In genomic region chr6:112216699-112217551, GRCh38 we compare ENCODE assay signal across 10 cellular contexts. TPM values are rescaled to one million over a fixed set of nuclear protein-coding genes. Genes with fewer than 3 reads are reported as not detected.
DNase-seq lines count a peak whose midpoint lies in the region; ATAC-seq, FAIRE-seq and TF ChIP-seq lines count a peak whose summit lies in the region.
"Had no signal": no experiment of that assay in that cellular context is flagged by ENCODE, and none has a peak within 500 bp of the region (broad histone marks: within the 10 kb centered on the region; RNA-seq: fewer than 3 reads in every experiment).

No MANE protein-coding gene starts in this region.

- H3K27me3 ChIP-seq in HepG2 (ENCODE audit: control insufficient read depth in 1 of 2, insufficient read depth in 2 of 2, low read length in 2 of 2) = no peaks in the 10 kb centered on the region

- H2AFZ ChIP-seq in HepG2 (ENCODE audit: low read length) = no peak overlapping the region

- in situ Hi-C loops in astrocyte of the cerebellum (cut with HindIII; ENCODE audit: low sequenced_read_pairs) = no loop called here
- in situ Hi-C loops in HepG2 (cut with HindIII; ENCODE audit: extremely low pct_ligation_motif_present, low pct_unique_long_range_greater_than_20kb) = no loop called here

- FAIRE-seq in A549 (lab: Jason Lieb, UNC) (no peak), HepG2 (lab: Jason Lieb, UNC) (no peak)

- H3K27me3 Mint-ChIP-seq in HFFc6 (ENCODE audit: insufficient read depth) = no peaks in the 10 kb centered on the region; the same call in 1 of the 2 replicates

- H3K9me3 ChIP-seq in A549 = no peaks in the 10 kb centered on the region
- no peaks in the 10 kb centered on the region for H3K9me3 ChIP-seq in HepG2 (ENCODE audit: low read length)

- H3K9ac ChIP-seq in HepG2 (ENCODE audit: insufficient read depth, low read depth, low read length) = no peak overlapping the region

- CTCF ChIA-PET in A549 (lab: Yijun Ruan, JAX) = interaction anchor here (1.4 kb wide), 1 partner anchor 18 kb away, joined by 3 read pairs; no protein-coding TSS in a partner anchor
- CTCF ChIA-PET in HepG2 (lab: Yijun Ruan, JAX; ENCODE audit: low intra/inter-chr PET ratio, low total read pairs) = no interaction called here

- peaks cover 13% of the 10 kb centered on the region for H3K36me3 Mint-ChIP-seq in HFFc6 (ENCODE audit: low read depth)
- H3K36me3 Mint-ChIP-seq: naive thymus-derived CD4-positive, alpha-beta T cell had no signal

- 49% methylated on average over 6 of the region's 6 CpGs for WGBS in A549 (ENCODE audit: missing lambda C conversion rate)
- 20% methylated on average over 6 of the region's 6 CpGs for WGBS in HepG2 (ENCODE audit: low lambda C conversion rate)

- no peak for TF ChIP-seq POLR2A in A549 (IDR thresholded peaks at IDR 0.05; ENCODE audit: low read length)
- TF ChIP-seq POLR2A in HepG2 (IDR thresholded peaks at IDR 0.05; ENCODE audit: insufficient read depth in 1 of 2, low read depth in 2 of 2, low read length in 2 of 2) = no peak

- H3K27ac ChIP-seq in A549 (peak overlapping the region; percentile 55 to 79; a peak in 5 of 6 replicates), HepG2 (ENCODE audit: extremely low read length, insufficient read depth, low read length) (no peak overlapping the region)

- peak overlapping the region; percentile 63 for H3K4me3 Mint-ChIP-seq in HFFc6
- H3K4me3 Mint-ChIP-seq: CD4-positive, alpha-beta memory T cell; naive thymus-derived CD4-positive, alpha-beta T cell had no signal

- no peak overlapping the region for H3K4me3 ChIP-seq in A549
- no peak overlapping the region for H3K4me3 ChIP-seq in astrocyte of the cerebellum (ENCODE audit: low read depth, low read length)
- no peak overlapping the region for H3K4me3 ChIP-seq in HepG2 (replicated peaks in 1 of 3; ENCODE audit: insufficient read depth in 1 of 3, low read depth in 2 of 3, low read length in 3 of 3)

- BruUV-seq in HepG2 (replicated peaks; lab: Mats Ljungman, UMichigan) = no TSS peak

- H3K27ac Mint-ChIP-seq in HFFc6 = peak overlapping the region; percentile 79
- H3K27ac Mint-ChIP-seq: CD4-positive, alpha-beta memory T cell; naive thymus-derived CD4-positive, alpha-beta T cell had no signal

- intact Hi-C loops in HepG2 (cut with micrococcal nuclease; ENCODE audit: unreplicated experiment) = loop anchor here (5.0 kb wide), 1 partner anchor 525 kb away; no protein-coding TSS in a partner anchor

- TF ChIP-seq RAD21 in A549 (conservative IDR thresholded peaks at IDR 0.05 in 1 of 2, IDR thresholded peaks at IDR 0.05 in 1 of 2) = no peak
- TF ChIP-seq RAD21 in HepG2 (CRISPR knock-in tag; IDR thresholded peaks at IDR 0.05) = no peak

- POLR2A ChIA-PET in A549 (lab: Yijun Ruan, JAX) (interaction anchor here (0.8 kb wide), 1 partner anchor 82 kb away, joined by 3 read pairs; no protein-coding TSS in a partner anchor), HepG2 (lab: Yijun Ruan, JAX) (no interaction called here)

- peak in 1 of 2 experiments; percentile 30 for DNase-seq in A549 (ENCODE audit: low read depth in 1 of 2, low spot score in 1 of 2)
- DNase-seq in HFFc6 = peak; percentile 92
- peak; percentile 48 for DNase-seq in astrocyte of the cerebellum (ENCODE audit: low read depth)
- no peak for DNase-seq in HepG2 (ENCODE audit: low spot score)
- DNase-seq in NCI-H510A treated with DMSO at 0.1 percent for 48 hours (lab: John Stamatoyannopoulos, UW) = no peak
- DNase-seq in GM19238 (ENCODE audit: insufficient read length, low spot score) = no peak
- DNase-seq: CD4-positive, alpha-beta memory T cell; naive thymus-derived CD4-positive, alpha-beta T cell had no signal

- ATAC-seq in A549 (peak; percentile 39 to 65; a peak in 3 of 6 replicates), HepG2 (no peak), HG03571 (IDR thresholded peaks at IDR 0.05; ENCODE audit: unreplicated experiment) (no peak), GM21737 (IDR thresholded peaks at IDR 0.05; ENCODE audit: unreplicated experiment) (no peak)
- ATAC-seq: naive thymus-derived CD4-positive, alpha-beta T cell had no signal

- H3K4me2 ChIP-seq in A549 (peak overlapping the region; percentile 39), HepG2 (ENCODE audit: low read depth, low read length) (no peak overlapping the region)

- H3K79me2 ChIP-seq in HepG2 (ENCODE audit: insufficient read depth, low read length) = no peaks in the 10 kb centered on the region

- TF ChIP-seq EP300 in A549 (IDR thresholded peaks at IDR 0.05) = peak in 1 of 2 experiments; percentile 26; a peak in 1 of 5 replicates
- no peak for TF ChIP-seq EP300 in HepG2 (IDR thresholded peaks at IDR 0.05; ENCODE audit: low read depth in 2 of 2, low read length in 2 of 2)
- TF ChIP-seq EP300 in HepG2 (CRISPR knock-in tag; IDR thresholded peaks at IDR 0.05; ENCODE audit: borderline replicate concordance) = no peak

- H3K9me3 Mint-ChIP-seq in HFFc6 = no peaks in the 10 kb centered on the region
- H3K9me3 Mint-ChIP-seq: CD4-positive, alpha-beta memory T cell; naive thymus-derived CD4-positive, alpha-beta T cell had no signal

- peaks cover 82% of the 10 kb centered on the region for H3K4me1 Mint-ChIP-seq in HFFc6 (ENCODE audit: low read depth)
- H3K4me1 Mint-ChIP-seq: CD4-positive, alpha-beta memory T cell had no signal

- H3K36me3 ChIP-seq in HepG2 (replicated peaks in 1 of 2; ENCODE audit: control insufficient read depth in 1 of 2, insufficient read depth in 2 of 2, low read length in 2 of 2) = no peaks in the 10 kb centered on the region

- no peaks in the 10 kb centered on the region for H4K20me1 ChIP-seq in HepG2 (ENCODE audit: insufficient read depth, low read length)

- TF ChIP-seq CTCF in A549 (IDR thresholded peaks at IDR 0.05) = no peak
- TF ChIP-seq CTCF in HFFc6 (IDR thresholded peaks at IDR 0.05) = no peak
- TF ChIP-seq CTCF in astrocyte of the cerebellum (IDR thresholded peaks at IDR 0.05; ENCODE audit: low read depth, low read length, missing control alignments) = no peak
- no peak for TF ChIP-seq CTCF in HepG2 (CRISPR knock-in tag; IDR thresholded peaks at IDR 0.05)

- H3K4me1 ChIP-seq in A549 (peaks cover 55% of the 10 kb centered on the region), HepG2 (ENCODE audit: insufficient read depth, low read length) (peaks cover 12% of the 10 kb centered on the region)

TF ChIP-seq in A549, 52 proteins besides CTCF, POLR2A, EP300 and RAD21:
- TF ChIP-seq MYC (IDR thresholded peaks at IDR 0.05; ENCODE audit: borderline replicate concordance, low read length) (no peak), EHF (CRISPR knock-in tag; IDR thresholded peaks at IDR 0.05) (no peak), CEBPB (IDR thresholded peaks at IDR 0.05) (peak in 1 of 2 experiments; percentile 66; a peak in 2 of 4 replicates), FOSL2 (IDR thresholded peaks at IDR 0.05) (no peak), FOSL2 (CRISPR knock-in tag; IDR thresholded peaks at IDR 0.05) (peak; percentile 48), GATA3 (IDR thresholded peaks at IDR 0.05; ENCODE audit: borderline replicate concordance) (peak; percentile 57; the same call in 1 of the 2 replicates)

TF ChIP-seq in HepG2, 621 proteins besides CTCF, POLR2A, EP300 and RAD21:
- no peak for TF ChIP-seq ZNF678 (CRISPR knock-in tag; IDR thresholded peaks at IDR 0.05)
- peak; percentile 53; the same call in 1 of the 2 replicates for TF ChIP-seq CEBPB (IDR thresholded peaks at IDR 0.05; ENCODE audit: borderline replicate concordance, low read depth, low read length)
TF ChIP-seq in HepG2: peak in this region for 1.

RNA-seq across cellular contexts. Expression of gene LAMA4, which starts 37.4 kb away (rescaled TPM):
- polyA plus RNA-seq in A549 (2011; rRNA removed) = 0.93 and 1.0 TPM in 2 replicates
- polyA plus RNA-seq in A549 (2012; cell fraction: cytosol; rRNA removed) = 0.66 and 0.90 TPM in 2 replicates
- 1.5 and 1.6 TPM in 2 replicates for polyA plus RNA-seq in A549 (2012; cell fraction: nucleus; rRNA removed)
- polyA plus RNA-seq in A549 (2017; fragmentation: RNase III; extraction: RNeasy Plus Mini Kit Qiagen cat#74134 plus additional on column Dnase treatment) = 3.1 to 3.7 TPM (median 3.7 TPM) in 3 replicates
- 3.5 and 4.0 TPM in 2 replicates for polyA minus RNA-seq in A549 (2011; rRNA and poly(A)+ RNA removed)
- 100 to 1,000 TPM in 2 of 6 experiments, 10 to 100 TPM in 4; 80.6 to 130 (median 89.8) TPM for total RNA-seq in HFFc6 (2021; fragmentation: NEBNext Ultra II Directional; extraction: Animal tissue kit (Norgen Biotek cat#: 25700))
- not detected in 2 replicates for total RNA-seq in HepG2 (2016; rRNA removed; fragmentation: Illumina TruSeq; extraction: Trizol)
- not detected in 2 replicates for total RNA-seq in HepG2 (2016; cell fraction: cytosol; rRNA removed; fragmentation: Illumina TruSeq; extraction: Trizol; ENCODE audit: low read depth)
- total RNA-seq in HepG2 (2016; cell fraction: insoluble cytoplasmic fraction; rRNA removed; fragmentation: Illumina TruSeq; extraction: Trizol) = not detected in 2 replicates
- not detected in 2 replicates for total RNA-seq in HepG2 (2016; cell fraction: membrane; rRNA removed; fragmentation: Illumina TruSeq; extraction: Trizol)
- total RNA-seq in HepG2 (2016; cell fraction: nucleus; rRNA removed; fragmentation: Illumina TruSeq; extraction: Trizol) = not detected in 2 replicates
- polyA plus RNA-seq in HepG2 (2011; rRNA removed) = not detected in 2 replicates
- not detected in 2 replicates for polyA plus RNA-seq in HepG2 (2011; cell fraction: cytosol; rRNA removed)
- not detected in 2 replicates for polyA plus RNA-seq in HepG2 (2011; cell fraction: nucleus; rRNA removed)
- polyA plus RNA-seq in HepG2 (2012) = 0.05 TPM in 1 of 2 replicates, not detected in the other
- polyA plus RNA-seq in HepG2 (2016; cell fraction: cytosol; fragmentation: Illumina TruSeq; extraction: Trizol; ENCODE audit: low read depth) = not detected in 2 replicates
- not detected in 2 replicates for polyA plus RNA-seq in HepG2 (2016; cell fraction: insoluble cytoplasmic fraction; fragmentation: Illumina TruSeq; extraction: Trizol; ENCODE audit: low read depth)
- polyA plus RNA-seq in HepG2 (2016; cell fraction: membrane; fragmentation: Illumina TruSeq; extraction: Trizol; ENCODE audit: low read depth) = not detected in 2 replicates
- not detected in 2 replicates for polyA plus RNA-seq in HepG2 (2016; cell fraction: nucleus; fragmentation: Illumina TruSeq; extraction: Trizol; ENCODE audit: insufficient read depth, low read depth)
- 0.30 TPM in 1 of 2 replicates, not detected in the other for polyA minus RNA-seq in HepG2 (2011; rRNA and poly(A)+ RNA removed; ENCODE audit: low replicate concordance)
- not detected in 2 replicates for polyA minus RNA-seq in HepG2 (2011; cell fraction: cytosol; rRNA and poly(A)+ RNA removed)
- polyA minus RNA-seq in HepG2 (2011; cell fraction: nucleus; rRNA and poly(A)+ RNA removed) = not detected in 2 replicates
- total RNA-seq: CD4-positive, alpha-beta memory T cell; naive thymus-derived CD4-positive, alpha-beta T cell had no signal
- polyA plus RNA-seq: CD4-positive, alpha-beta memory T cell; naive thymus-derived CD4-positive, alpha-beta T cell had no signal

Comparison
In these comparisons a context has a peak if more than half of its experiments do, and no peak if none do; other contexts are left out.
1. ATAC-seq: peak in A549 (2 of 2); none in HepG2 (single experiment), HG03571 (single experiment) and GM21737 (single experiment).
2. DNase-seq: peak in HFFc6 (single experiment) and astrocyte of the cerebellum (single experiment); none in HepG2 (single experiment), NCI-H510A treated with DMSO at 0.1 percent for 48 hours (single experiment) and GM19238 (single experiment).
3. RNA of gene LAMA4, which starts 37.4 kb away (total RNA-seq): 80.6 to 130 TPM in HFFc6; not detected in HepG2; every median in the first group is over 10 times any median in the second.